8 cellular contexts compared by ENCODE assay signal in genomic region chr9:70411930-70412677, GRCh38. TPM values are rescaled to one million over a fixed set of nuclear protein-coding genes. Genes with fewer than 3 reads are reported as not detected.
DNase-seq lines count a peak whose midpoint lies in the region; ATAC-seq and TF ChIP-seq lines count a peak whose summit lies in the region.

No MANE protein-coding gene starts in this region.

- H3K4me1 Mint-ChIP-seq in neural crest cell = peaks cover 22% of the 10 kb centered on the region

- peak overlapping the region; percentile 62 for H3K4me3 ChIP-seq in GM06990 (replicated peaks; ENCODE audit: low read depth, low read length)
- peak overlapping the region; percentile 73 to 95 for H3K4me3 ChIP-seq in foreskin fibroblast (ENCODE audit: low read depth in 1 of 2, low read length in 2 of 2)
- H3K4me3 ChIP-seq in thymus (ENCODE audit: low read length) = peak overlapping the region; percentile 77

- TF ChIP-seq CTCF in GM06990 (IDR thresholded peaks at IDR 0.05; ENCODE audit: insufficient read depth, low read length, poor library complexity, severe bottlenecking) = no peak
- TF ChIP-seq CTCF in foreskin fibroblast (IDR thresholded peaks at IDR 0.05; ENCODE audit: low read depth, low read length) = no peak
- no peak for TF ChIP-seq CTCF in neural crest cell (conservative IDR thresholded peaks at IDR 0.05)

- H3K9me3 Mint-ChIP-seq in neural crest cell = no peaks in the 10 kb centered on the region

- ATAC-seq in HG02623 (IDR thresholded peaks at IDR 0.05; ENCODE audit: unreplicated experiment) = peak; percentile 15

- H3K27ac ChIP-seq in thymus (ENCODE audit: low read depth) = peak overlapping the region; percentile 100

- H3K36me3 Mint-ChIP-seq in neural crest cell (ENCODE audit: low read depth) = no peaks in the 10 kb centered on the region

- WGBS in thymus = 9% methylated on average over 34 of the region's 34 CpGs

- peaks cover 70% of the 10 kb centered on the region for H3K27me3 Mint-ChIP-seq in neural crest cell (ENCODE audit: low read depth)

- H3K27me3 ChIP-seq in GM06990 (replicated peaks; ENCODE audit: control insufficient read depth, insufficient read depth, low read length) (no peaks in the 10 kb centered on the region), thymus (ENCODE audit: control insufficient read depth, insufficient read depth) (peaks cover 28% of the 10 kb centered on the region)

- H3K4me1 ChIP-seq in thymus (ENCODE audit: control insufficient read depth, insufficient read depth, low read length) = peaks cover 4% of the 10 kb centered on the region

- peak overlapping the region; percentile 85 for H3K4me3 Mint-ChIP-seq in neural crest cell

- no peaks in the 10 kb centered on the region for H3K9me3 ChIP-seq in thymus (ENCODE audit: control insufficient read depth)

- H3K36me3 ChIP-seq in GM06990 (ENCODE audit: control insufficient read depth, insufficient read depth, low read length) = no peaks in the 10 kb centered on the region
- no peaks in the 10 kb centered on the region for H3K36me3 ChIP-seq in thymus (ENCODE audit: control insufficient read depth, insufficient read depth)

- no peak overlapping the region for H3K27ac Mint-ChIP-seq in neural crest cell (ENCODE audit: unreplicated experiment)

- DNase-seq in GM06990 (ENCODE audit: extremely low read depth, insufficient read length) (peak; percentile 35), foreskin fibroblast (peak; percentile 89 to 95), neural crest cell (ENCODE audit: low read depth, low spot score) (no peak), NCI-H146 (lab: John Stamatoyannopoulos, UW) (no peak)
- DNase-seq in activated effector memory CD4-positive, alpha-beta T cell treated with Interleukin-2 at 50 U/mL for 16 hours = peak; percentile 56

TF ChIP-seq in PFSK-1, 5 proteins besides CTCF, POLR2A, EP300 and RAD21:
- TF ChIP-seq POLR2AphosphoS5 (IDR thresholded peaks at IDR 0.05; ENCODE audit: low read depth, low read length) (peak; percentile 30; the same call in 1 of the 2 replicates), SIN3A (IDR thresholded peaks at IDR 0.05; ENCODE audit: borderline replicate concordance, insufficient read depth, low read length) (peak; percentile 82; the same call in 1 of the 2 replicates), TAF1 (IDR thresholded peaks at IDR 0.05; ENCODE audit: borderline replicate concordance, insufficient read depth, low read length) (0 out of 2 replicates have a peak, but pooled peaks have one; percentile 26), FOXP2 (optimal IDR thresholded peaks at IDR 0.05; ENCODE audit: borderline replicate concordance, extremely low read depth, extremely low read length, insufficient read depth) (no peak)

RNA-seq across cellular contexts. Expression of gene KLF9, which starts 2.4 kb away (rescaled TPM):
- 12.6 TPM for polyA plus RNA-seq in PFSK-1 (2012; ENCODE audit: insufficient read length, low read depth)
- total RNA-seq in neural crest cell = 0.19 and 0.20 TPM in 2 replicates
- polyA plus RNA-seq in thymus = 35.3 TPM

Comparison
In these comparisons a context has a peak if more than half of its experiments do, and no peak if none do; other contexts are left out.
1. DNase-seq: peak in GM06990 (single experiment), activated effector memory CD4-positive, alpha-beta T cell treated with Interleukin-2 at 50 U/mL for 16 hours (single experiment) and foreskin fibroblast (2 of 2); none in neural crest cell (single experiment) and NCI-H146 (single experiment).
2. Peak in every context shown above with its lines, with median percentiles within 50 percentile points of each other: H3K4me3 ChIP-seq.